ENCODE assay signal across 9 cellular contexts in genomic region chr17:58329808-58330543, GRCh38. TPM values are rescaled to one million over a fixed set of nuclear protein-coding genes. Genes with fewer than 3 reads are reported as not detected.
DNase-seq lines count a peak whose midpoint lies in the region; ATAC-seq and TF ChIP-seq lines count a peak whose summit lies in the region.
"Had no signal": no experiment of that assay in that cellular context is flagged by ENCODE, and none has a peak within 500 bp of the region (broad histone marks: within the 10 kb centered on the region; RNA-seq: fewer than 3 reads in every experiment).

No MANE protein-coding gene starts in this region.

- CTCF ChIA-PET in MCF 10A (lab: Yijun Ruan, JAX), result no interaction called here

- H3K4me1 Mint-ChIP-seq in activated T-cell treated with anti-CD3 and anti-CD28 coated beads, Interleukin-2, amount 50 U/mL, for 24 hours (ENCODE audit: low read depth), result peaks cover 61% of the 10 kb centered on the region
- no peaks in the 10 kb centered on the region for H3K4me1 Mint-ChIP-seq in MCF 10A (ENCODE audit: insufficient read depth, unreplicated experiment)

- no peaks in the 10 kb centered on the region for H3K9me3 ChIP-seq in heart left ventricle

- TF ChIP-seq CTCF in heart left ventricle (IDR thresholded peaks at IDR 0.05), result no peak
- TF ChIP-seq CTCF in HL-60 (IDR thresholded peaks at IDR 0.05; ENCODE audit: insufficient read depth, low read length), result no peak
- no peak for TF ChIP-seq CTCF in MCF 10A (IDR thresholded peaks at IDR 0.05; ENCODE audit: unreplicated experiment)

- POLR2A ChIA-PET in MCF 10A (lab: Yijun Ruan, JAX), result no interaction called here

- no TSS peak for BruUV-seq in MCF 10A (replicated peaks; lab: Mats Ljungman, UMichigan)

- peaks cover 0 to 38% (median 0%) of the 10 kb centered on the region in 12 donors for H3K4me1 ChIP-seq in heart left ventricle

- H3K4me3 ChIP-seq in heart left ventricle (peak overlapping the region in 7 of 12 donors; percentile 37 to 79 (median 51)), HL-60 (replicated peaks; ENCODE audit: insufficient read depth, low read length) (peak overlapping the region; percentile 72)

- WGBS in heart left ventricle, 4 donors, result 75 to 84% (median 79%) methylated on average over 4 of the region's 4 CpGs

- peak overlapping the region in 2 of 12 donors; percentile 82 to 100 for H3K27ac ChIP-seq in heart left ventricle
- H3K27ac ChIP-seq in HL-60 (replicated peaks), result peak overlapping the region; percentile 100

- no peak for DNase-seq in heart left ventricle
- DNase-seq in left cardiac atrium, result no peak
- peak; percentile 81 to 92 for DNase-seq in HL-60 (ENCODE audit: low read depth in 1 of 2, low spot score in 1 of 2)
- no peak for DNase-seq in activated T-cell treated with anti-CD3 and anti-CD28 coated beads, Interleukin-2, amount 50 U/mL, for 24 hours
- peak; percentile 74 for DNase-seq in stimulated activated CD4-positive, alpha-beta T cell treated with anti-CD3 and anti-CD28 coated beads, Interleukin-15, amount 100 ng/mL, for 24 hours
- no peak for DNase-seq in NCI-H748 treated with DMSO at 0.1 percent for 48 hours (lab: John Stamatoyannopoulos, UW)
- DNase-seq in NCI-H2227 treated with DMSO at 0.1 percent for 48 hours (lab: John Stamatoyannopoulos, UW), result no peak
- DNase-seq in MCF 10A (ENCODE audit: unreplicated experiment), result no peak

- peaks cover 0 to 47% (median 7%) of the 10 kb centered on the region in 9 donors for H3K27me3 ChIP-seq in heart left ventricle
- no peaks in the 10 kb centered on the region for H3K27me3 ChIP-seq in HL-60 (ENCODE audit: insufficient read depth, poor library complexity, severe bottlenecking)

- peaks cover 49% of the 10 kb centered on the region for H3K36me3 Mint-ChIP-seq in activated T-cell treated with anti-CD3 and anti-CD28 coated beads, Interleukin-2, amount 50 U/mL, for 24 hours (ENCODE audit: low read depth)
- no peaks in the 10 kb centered on the region for H3K36me3 Mint-ChIP-seq in MCF 10A (ENCODE audit: insufficient read depth, unreplicated experiment)

- ATAC-seq in heart left ventricle, result no peak
- no peak for ATAC-seq in left cardiac atrium

- no peak for TF ChIP-seq POLR2A in heart left ventricle (IDR thresholded peaks at IDR 0.05)

- peak overlapping the region; percentile 100 for H3K27ac Mint-ChIP-seq in activated T-cell treated with anti-CD3 and anti-CD28 coated beads, Interleukin-2, amount 50 U/mL, for 24 hours
- H3K27ac Mint-ChIP-seq in MCF 10A (ENCODE audit: low read depth, unreplicated experiment), result no peak overlapping the region

- intact Hi-C loops in heart left ventricle (cut with DNase I) (loop anchor here in 3 of 10 donors (10.0 kb wide), 1 partner anchor 85 kb away; the partner anchor contains the start of gene RNF43 (in 3 of the 3)), left cardiac atrium (cut with DNase I) (no loop called here), MCF 10A (cut with micrococcal nuclease) (no loop called here)

- no peaks in the 10 kb centered on the region for H3K9me3 Mint-ChIP-seq in activated T-cell treated with anti-CD3 and anti-CD28 coated beads, Interleukin-2, amount 50 U/mL, for 24 hours
- H3K9me3 Mint-ChIP-seq in MCF 10A (ENCODE audit: unreplicated experiment), result no peaks in the 10 kb centered on the region

- H3K36me3 ChIP-seq in heart left ventricle, result peaks cover 0 to 15% (median 0%) of the 10 kb centered on the region in 9 donors

- H3K27me3 Mint-ChIP-seq in activated T-cell treated with anti-CD3 and anti-CD28 coated beads, Interleukin-2, amount 50 U/mL, for 24 hours, result peaks cover 4% of the 10 kb centered on the region
- H3K27me3 Mint-ChIP-seq in MCF 10A (ENCODE audit: insufficient read depth, unreplicated experiment), result peaks cover 40% of the 10 kb centered on the region

- H3K4me3 Mint-ChIP-seq in activated T-cell treated with anti-CD3 and anti-CD28 coated beads, Interleukin-2, amount 50 U/mL, for 24 hours, result peak overlapping the region; percentile 99
- no peak overlapping the region for H3K4me3 Mint-ChIP-seq in MCF 10A (ENCODE audit: unreplicated experiment)

RNA-seq across cellular contexts. Expression of gene TSPOAP1, which starts 1.4 kb away (rescaled TPM):
- total RNA-seq in heart left ventricle (10 to 100 TPM in 6 of 9 donors, 1 to 10 TPM in 3; 5.1 to 23.1 (median 13.3) TPM), left cardiac atrium (1 to 10 TPM; 8.8 to 9.0 TPM), MCF 10A (2022) (not detected in 2 replicates)
- polyA plus RNA-seq in heart left ventricle, result 10 to 100 TPM in 1 of 2 donors, 1 to 10 TPM in 1; 1.6 to 19.0 TPM

RNA-seq across cellular contexts. Expression of gene SUPT4H1, which starts 22.0 kb away (rescaled TPM):
- total RNA-seq in heart left ventricle, result 10 to 100 TPM; 44.1 to 69.9 (median 58.0) TPM
- 10 to 100 TPM; 53.9 to 92.7 TPM for polyA plus RNA-seq in heart left ventricle
- total RNA-seq in left cardiac atrium, result 10 to 100 TPM; 49.4 to 60.6 TPM
- 63.4 and 90.8 TPM in 2 replicates for total RNA-seq in MCF 10A (2022)

RNA-seq across cellular contexts. Expression of gene MPO, which starts 49.2 kb away (rescaled TPM):
- total RNA-seq in heart left ventricle (1 to 10 TPM in 1 of 9 donors, under 1 TPM in 5, not detected in 3; 0.12 to 2.8 (median 0.35) TPM), left cardiac atrium (under 1 TPM; 0.24 to 0.32 TPM), MCF 10A (2022) (0.19 TPM in 1 of 2 replicates, not detected in the other)
- under 1 TPM in 1 of 2 donors, not detected in 1; 0.11 TPM for polyA plus RNA-seq in heart left ventricle
- polyA plus RNA-seq: AG04450 had no signal

Comparison
In these comparisons a context has a peak if more than half of its experiments do, and no peak if none do; other contexts are left out.
1. DNase-seq: peak in HL-60 (2 of 2) and stimulated activated CD4-positive, alpha-beta T cell treated with anti-CD3 and anti-CD28 coated beads, Interleukin-15, amount 100 ng/mL, for 24 hours (single experiment); none in heart left ventricle (0 of 5), left cardiac atrium (single experiment), activated T-cell treated with anti-CD3 and anti-CD28 coated beads, Interleukin-2, amount 50 U/mL, for 24 hours (single experiment), NCI-H748 treated with DMSO at 0.1 percent for 48 hours (single experiment), NCI-H2227 treated with DMSO at 0.1 percent for 48 hours (single experiment) and MCF 10A (single experiment).